ENCODE assay signal across 10 cellular contexts in the genomic region with DNA sequence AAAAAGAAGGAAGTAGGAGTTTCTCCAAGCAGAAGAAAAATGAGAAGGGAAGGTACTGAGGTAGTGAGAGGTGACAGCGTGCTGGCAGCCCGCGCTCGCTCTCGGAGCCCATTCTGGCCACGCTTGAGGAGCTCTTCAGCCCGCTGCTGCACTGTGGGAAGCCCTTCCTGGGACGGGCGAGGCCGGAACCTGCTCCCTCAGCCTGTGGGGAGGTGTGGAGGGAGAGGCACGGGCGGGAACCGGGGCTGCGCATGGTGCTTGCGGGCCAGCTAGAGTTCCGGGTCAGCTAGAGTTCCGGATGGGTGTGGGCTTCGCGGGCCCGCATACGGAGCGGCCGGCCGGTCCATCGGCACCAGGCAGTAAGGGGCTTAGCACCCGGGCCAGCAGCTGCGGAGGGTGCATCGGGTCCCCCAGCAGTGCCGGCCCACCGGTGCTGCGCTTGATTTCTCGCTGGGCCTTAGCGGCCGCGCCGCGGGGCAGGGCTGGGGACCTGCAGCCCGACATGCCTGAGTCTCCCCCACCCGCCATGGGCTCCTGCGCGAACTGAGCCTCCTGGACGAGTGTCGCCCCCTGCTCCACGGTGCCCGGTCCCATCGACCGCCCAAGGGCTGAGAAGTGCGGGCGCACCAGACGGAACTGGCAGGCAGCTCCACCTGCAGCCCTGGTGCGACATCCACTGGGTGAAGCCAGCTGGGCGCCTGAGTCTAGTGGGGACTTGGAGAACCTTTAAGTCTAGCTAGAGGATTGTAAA. TPM values are rescaled to one million over a fixed set of nuclear protein-coding genes. Genes with fewer than 3 reads are reported as not detected.
DNase-seq lines count a peak whose midpoint lies in the region; ATAC-seq, FAIRE-seq and TF ChIP-seq lines count a peak whose summit lies in the region.
"Had no signal": no experiment of that assay in that cellular context is flagged by ENCODE, and none has a peak within 500 bp of the region (broad histone marks: within the 10 kb centered on the region; RNA-seq: fewer than 3 reads in every experiment).

No MANE protein-coding gene starts in this region.

- H3K4me3 Mint-ChIP-seq in central memory CD8-positive, alpha-beta T cell, result peak overlapping the region; percentile 50

- H3K9me3 Mint-ChIP-seq in central memory CD8-positive, alpha-beta T cell, result no peaks in the 10 kb centered on the region

- peaks cover 1% of the 10 kb centered on the region for H3K36me3 Mint-ChIP-seq in central memory CD8-positive, alpha-beta T cell (ENCODE audit: insufficient read depth)

- intact Hi-C loops in pancreas (cut with DNase I), result no loop called here

- ATAC-seq in central memory CD8-positive, alpha-beta T cell (replicated peaks; ENCODE audit: extremely low read depth, poor library complexity, severe bottlenecking), result no peak
- ATAC-seq in pancreas, result no peak
- no peak for ATAC-seq in GM18861 (IDR thresholded peaks at IDR 0.05; ENCODE audit: unreplicated experiment)
- no peak for ATAC-seq in GM21526 (IDR thresholded peaks at IDR 0.05; ENCODE audit: low FRiP score, unreplicated experiment)

- H3K27ac ChIP-seq in pancreas, result peak overlapping the region; percentile 35 to 74 (median 52)
- H3K27ac ChIP-seq: skin epidermis had no signal

- FAIRE-seq in pancreas (lab: Jason Lieb, UNC), result no peak

- H3K4me3 ChIP-seq in GM12864 (ENCODE audit: low read depth, low read length), result peak overlapping the region; percentile 38
- peak overlapping the region in 1 of 4 donors; percentile 8 for H3K4me3 ChIP-seq in pancreas

- TF ChIP-seq CTCF in GM12864 (IDR thresholded peaks at IDR 0.05; ENCODE audit: low read depth, low read length, missing control alignments) (no peak), pancreas (IDR thresholded peaks at IDR 0.05) (no peak)

- H3K27ac Mint-ChIP-seq in central memory CD8-positive, alpha-beta T cell (ENCODE audit: low read depth), result no peak overlapping the region

- peaks cover 88% of the 10 kb centered on the region for H3K27me3 Mint-ChIP-seq in central memory CD8-positive, alpha-beta T cell

- H3K4me1 Mint-ChIP-seq in central memory CD8-positive, alpha-beta T cell, result peaks cover 6% of the 10 kb centered on the region

- H3K27me3 ChIP-seq in pancreas, result no peaks in the 10 kb centered on the region

- no peaks in the 10 kb centered on the region for H3K36me3 ChIP-seq in pancreas

- DNase-seq in GM12864 (ENCODE audit: low read depth), result no peak
- peak; percentile 61 for DNase-seq in KBM-7
- no peak for DNase-seq in central memory CD8-positive, alpha-beta T cell (ENCODE audit: low spot score in 2 of 2)
- peak in 1 of 6 donors; percentile 43 for DNase-seq in pancreas
- DNase-seq in HCEC 1CT, result no peak
- DNase-seq in central memory CD4-positive, alpha-beta T cell, result no peak
- DNase-seq: T-helper 9 cell had no signal

- H3K9me3 ChIP-seq in pancreas, result no peaks in the 10 kb centered on the region

- in situ Hi-C loops in KBM-7 (cut with MboI; ENCODE audit: low pct_unique_long_range_greater_than_20kb, low sequenced_read_pairs), result no loop called here

- 65 to 75% methylated on average over 47 to 52 of the region's 52 CpGs for WGBS in pancreas, 2 donors

- peaks cover 0 to 5% (median 0%) of the 10 kb centered on the region in 3 donors for H3K4me1 ChIP-seq in pancreas

RNA-seq across cellular contexts. Expression of gene CYS1, which starts 11.1 kb away (rescaled TPM):
- total RNA-seq in pancreas, result 10 to 100 TPM; 19.4 to 27.9 (median 21.7) TPM
- 10 to 100 TPM; 18.9 to 51.3 TPM for polyA plus RNA-seq in pancreas

RNA-seq across cellular contexts. Expression of gene RRM2, which starts 31.2 kb away (rescaled TPM):
- 1 to 10 TPM in 4 of 6 donors, under 1 TPM in 2; 0.24 to 3.0 (median 2.1) TPM for total RNA-seq in pancreas
- polyA plus RNA-seq in pancreas, result under 1 TPM; 0.16 to 0.27 TPM

RNA-seq across cellular contexts. Expression of gene KLF11, which starts 48.0 kb away (rescaled TPM):
- 10 to 100 TPM; 17.3 to 41.2 (median 27.0) TPM for total RNA-seq in pancreas
- polyA plus RNA-seq in pancreas, result 10 to 100 TPM in 1 of 2 donors, 1 to 10 TPM in 1; 6.4 to 16.4 TPM
